19 cellular contexts compared by ENCODE assay signal in the genomic region with DNA sequence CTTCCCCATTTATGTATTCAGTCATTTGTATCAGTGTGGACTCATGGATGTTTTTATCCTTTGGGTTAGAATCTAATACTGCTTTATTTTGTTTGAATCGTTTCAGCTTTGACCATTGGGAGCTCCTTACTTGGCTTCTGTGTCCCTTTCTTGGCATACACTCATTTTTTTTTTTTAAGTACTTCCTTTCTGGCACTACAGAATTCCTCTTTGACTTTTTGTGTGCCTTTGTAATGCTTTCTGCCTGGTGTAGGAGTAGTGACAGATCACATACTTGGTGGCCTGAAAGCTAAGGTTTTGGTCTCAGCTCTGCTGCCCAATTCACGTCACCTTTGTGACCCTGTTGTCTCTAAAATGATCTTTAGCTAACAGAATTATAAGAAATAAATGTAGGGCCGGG.
DNase-seq lines count a peak whose midpoint lies in the region; ATAC-seq, FAIRE-seq and TF ChIP-seq lines count a peak whose summit lies in the region.
"Had no signal": no experiment of that assay in that cellular context is flagged by ENCODE, and none has a peak within 500 bp of the region (broad histone marks: within the 10 kb centered on the region; RNA-seq: fewer than 3 reads in every experiment).

No MANE protein-coding gene starts in this region.

- WGBS in A549 (ENCODE audit: missing lambda C conversion rate), result 70% methylated on average over 3 of the region's 3 CpGs
- WGBS in esophagus muscularis mucosa, result 66% methylated on average over 3 of the region's 3 CpGs

- TF ChIP-seq CTCF in A549 (IDR thresholded peaks at IDR 0.05) (no peak), Panc1 (IDR thresholded peaks at IDR 0.05) (no peak), esophagus muscularis mucosa (IDR thresholded peaks at IDR 0.05) (no peak), parathyroid adenoma (IDR thresholded peaks at IDR 0.05) (no peak), GM13976 (IDR thresholded peaks at IDR 0.05; ENCODE audit: borderline replicate concordance, control extremely low read depth, extremely low read depth, insufficient read depth, missing control alignments) (no peak)

- peaks cover 15% of the 10 kb centered on the region for H3K79me2 ChIP-seq in parathyroid adenoma

- CTCF ChIA-PET in A549 (lab: Yijun Ruan, JAX), result interaction anchor here (0.6 to 1.5 kb wide), 2 partner anchors 74 to 214 kb away, joined by 3 to 4 read pairs; no protein-coding TSS in a partner anchor
- CTCF ChIA-PET in Panc1 (lab: Charles Lee), result interaction anchor here (0.7 kb wide), 1 partner anchor 177 kb away, joined by 5 read pairs; no protein-coding TSS in a partner anchor

- in situ Hi-C loops in Panc1 (cut with HindIII; ENCODE audit: low pct_unique_long_range_greater_than_20kb, low sequenced_read_pairs), result no loop called here
- in situ Hi-C loops in GM13976 (cut with MboI; ENCODE audit: low sequenced_read_pairs, unreplicated experiment), result no loop called here

- H3K27ac ChIP-seq in A549 (peak overlapping the region; percentile 68 to 80; a peak in 5 of 6 replicates), Panc1 (ENCODE audit: low read length) (peak overlapping the region; percentile 65), esophagus muscularis mucosa (replicated peaks in 1 of 4) (peak overlapping the region in 1 of 4 donors; percentile 19), parathyroid adenoma (peak overlapping the region; percentile 20)
- H3K27ac ChIP-seq: hepatocyte, neural progenitor cell had no signal

- intact Hi-C loops in Panc1 (cut with micrococcal nuclease; ENCODE audit: unreplicated experiment) (no loop called here), esophagus muscularis mucosa (cut with DNase I) (no loop called here)

- DNase-seq in A549 (ENCODE audit: low read depth in 1 of 2, low spot score in 1 of 2), result no peak
- no peak for DNase-seq in Panc1 (ENCODE audit: low read depth, low spot score)
- DNase-seq in esophagus muscularis mucosa (ENCODE audit: extremely low spot score), result peak; percentile 57
- no peak for DNase-seq in GM13976 (ENCODE audit: low spot score)
- DNase-seq: activated CD8-positive, alpha-beta memory T cell treated with anti-CD3 and anti-CD28 coated beads for 24 hours; CD8-positive, alpha-beta T cell; DMS79; effector memory CD8-positive, alpha-beta T cell; islet precursor cell; NCI-H1417 treated with DMSO at 0.1 percent for 48 hours; stimulated activated naive B cell treated with anti-CD40 and anti-IgM and Interleukin-4, amounts not matched to agents 10 μg/mL and 1 μg/mL and 100 μg/mL, for 72 hours; uterus had no signal

- H3K4me2 ChIP-seq in A549 (peak overlapping the region; percentile 58), parathyroid adenoma (ENCODE audit: low read length) (peak overlapping the region; percentile 57)
- H3K4me2 ChIP-seq: hepatocyte, neural progenitor cell had no signal

- ATAC-seq in A549 (no peak), Panc1 (no peak), HG02588 (IDR thresholded peaks at IDR 0.05; ENCODE audit: unreplicated experiment) (no peak), HG03442 (IDR thresholded peaks at IDR 0.05; ENCODE audit: unreplicated experiment) (no peak), GM19324 (IDR thresholded peaks at IDR 0.05; ENCODE audit: low FRiP score, unreplicated experiment) (no peak)
- ATAC-seq: CD8-positive, alpha-beta T cell; effector memory CD8-positive, alpha-beta T cell; stimulated activated naive B cell treated with anti-CD40 and anti-IgM and Interleukin-4, amounts not matched to agents 10 μg/mL and 1 μg/mL and 100 μg/mL, for 72 hours had no signal

- no peaks in the 10 kb centered on the region for H3K27me3 ChIP-seq in Panc1 (ENCODE audit: control insufficient read depth, insufficient read depth, low read length)
- no peaks in the 10 kb centered on the region for H3K27me3 ChIP-seq in esophagus muscularis mucosa
- H3K27me3 ChIP-seq in parathyroid adenoma (ENCODE audit: control insufficient read depth, insufficient read depth, low read length), result no peaks in the 10 kb centered on the region
- H3K27me3 ChIP-seq: hepatocyte, neural progenitor cell, uterus had no signal

- TF ChIP-seq EP300 in A549 (IDR thresholded peaks at IDR 0.05) (no peak), esophagus muscularis mucosa (IDR thresholded peaks at IDR 0.05) (no peak)

- no peak for FAIRE-seq in A549 (lab: Jason Lieb, UNC)
- FAIRE-seq: bronchial epithelial cell had no signal

- peak overlapping the region; percentile 47 for H2AFZ ChIP-seq in parathyroid adenoma
- H2AFZ ChIP-seq: hepatocyte, neural progenitor cell had no signal

- TF ChIP-seq POLR2A in A549 (IDR thresholded peaks at IDR 0.05; ENCODE audit: low read length) (no peak), esophagus muscularis mucosa (IDR thresholded peaks at IDR 0.05; ENCODE audit: low read depth) (no peak)

- POLR2A ChIA-PET in A549 (lab: Yijun Ruan, JAX) (no interaction called here), Panc1 (lab: Charles Lee) (interaction anchor here (0.6 kb wide), 2 partner anchors 22 to 43 kb away, joined by 3 to 6 read pairs; no protein-coding TSS in a partner anchor)

- H3K4me3 ChIP-seq in A549 (no peak overlapping the region), Panc1 (ENCODE audit: low read depth in 2 of 2, low read length in 2 of 2) (no peak overlapping the region), esophagus muscularis mucosa (no peak overlapping the region), parathyroid adenoma (ENCODE audit: low read depth, low read length) (peak overlapping the region; percentile 26)
- H3K4me3 ChIP-seq: hepatocyte, neural progenitor cell, uterus had no signal

- peaks cover 75% of the 10 kb centered on the region for H3K4me1 ChIP-seq in A549
- H3K4me1 ChIP-seq in Panc1 (ENCODE audit: control insufficient read depth, insufficient read depth, low read length), result peaks cover 75% of the 10 kb centered on the region
- peaks cover 41 to 71% (median 54%) of the 10 kb centered on the region in 4 donors for H3K4me1 ChIP-seq in esophagus muscularis mucosa
- peaks cover 26% of the 10 kb centered on the region for H3K4me1 ChIP-seq in parathyroid adenoma

- no peak overlapping the region for H3K9ac ChIP-seq in parathyroid adenoma
- H3K9ac ChIP-seq: neural progenitor cell had no signal

- no peak for TF ChIP-seq RAD21 in A549 (conservative IDR thresholded peaks at IDR 0.05 in 1 of 2, IDR thresholded peaks at IDR 0.05 in 1 of 2)

- H3K9me3 ChIP-seq in A549 (no peaks in the 10 kb centered on the region), Panc1 (ENCODE audit: control insufficient read depth, insufficient read depth, low read depth, low read length) (no peaks in the 10 kb centered on the region), esophagus muscularis mucosa (no peaks in the 10 kb centered on the region), parathyroid adenoma (ENCODE audit: control insufficient read depth, low read length) (no peaks in the 10 kb centered on the region)
- H3K9me3 ChIP-seq: uterus had no signal

- BruUV-seq in Panc1 (replicated peaks; lab: Mats Ljungman, UMichigan), result no TSS peak

- H3K36me3 ChIP-seq in Panc1 (ENCODE audit: control insufficient read depth, insufficient read depth, low read length), result no peaks in the 10 kb centered on the region
- no peaks in the 10 kb centered on the region for H3K36me3 ChIP-seq in esophagus muscularis mucosa
- no peaks in the 10 kb centered on the region for H3K36me3 ChIP-seq in parathyroid adenoma (ENCODE audit: control insufficient read depth, insufficient read depth, low read length)
- H3K36me3 ChIP-seq: neural progenitor cell, uterus had no signal

TF ChIP-seq in A549, 52 proteins besides CTCF, POLR2A, EP300 and RAD21:
- no peak for TF ChIP-seq CBX2 (IDR thresholded peaks at IDR 0.05; ENCODE audit: borderline replicate concordance, low read depth)
- no peak for TF ChIP-seq RARB (CRISPR knock-in tag; IDR thresholded peaks at IDR 0.05)
- no peak for TF ChIP-seq ZNF302 (CRISPR knock-in tag; IDR thresholded peaks at IDR 0.05)
- TF ChIP-seq, protein P1, sequence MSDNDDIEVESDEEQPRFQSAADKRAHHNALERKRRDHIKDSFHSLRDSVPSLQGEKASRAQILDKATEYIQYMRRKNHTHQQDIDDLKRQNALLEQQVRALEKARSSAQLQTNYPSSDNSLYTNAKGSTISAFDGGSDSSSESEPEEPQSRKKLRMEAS (IDR thresholded peaks at IDR 0.05), result no peak
- no peak for TF ChIP-seq HEYL (CRISPR knock-in tag; IDR thresholded peaks at IDR 0.05)
- no peak for TF ChIP-seq HDAC2 (IDR thresholded peaks at IDR 0.05)
- no peak for TF ChIP-seq JUN (IDR thresholded peaks at IDR 0.05)
- TF ChIP-seq KDM5A (IDR thresholded peaks at IDR 0.05), result no peak
- no peak for TF ChIP-seq MYC (IDR thresholded peaks at IDR 0.05; ENCODE audit: borderline replicate concordance, low read length)
- no peak for TF ChIP-seq ESRRA (IDR thresholded peaks at IDR 0.05; ENCODE audit: borderline replicate concordance, low read length)
- TF ChIP-seq MAFK (IDR thresholded peaks at IDR 0.05; ENCODE audit: partially characterized antibody), result no peak
TF ChIP-seq in A549: peak in this region for 0.
